In genomic region chr1:223845810-223846667, GRCh38 we compare ENCODE assay signal across 8 cellular contexts.
DNase-seq lines count a peak whose midpoint lies in the region; ATAC-seq lines count a peak whose summit lies in the region.

TP53BP2 (minus strand) TSS chr1:223845947; CDS start chr1:223845680, 267 bp downstream.

- DNase-seq in AG20443 (ENCODE audit: low spot score): peak; percentile 99
- DNase-seq in NCI-H2227 treated with DMSO at 0.1 percent for 48 hours (lab: John Stamatoyannopoulos, UW): peak; percentile 90
- DNase-seq in activated CD4-positive, CD25-positive, alpha-beta regulatory T cell treated with anti-CD3 and anti-CD28 coated beads, Interleukin-2, amount 50 U/mL, for 16 hours (ENCODE audit: low read depth, low spot score): peak; percentile 69
- DNase-seq in central memory CD4-positive, alpha-beta T cell: peak; percentile 90
- DNase-seq in islet precursor cell: peak; percentile 94
- DNase-seq in stimulated activated CD4-positive, alpha-beta T cell treated with anti-CD3 and anti-CD28 coated beads, Interleukin-15, amount 100 ng/mL, for 1 hour (ENCODE audit: low read depth in 1 of 2, low spot score in 1 of 2): peak; percentile 79 to 83

- ATAC-seq in GM18909 (IDR thresholded peaks at IDR 0.05; ENCODE audit: poor library complexity, unreplicated experiment) (peak; percentile 75), HG03159 (IDR thresholded peaks at IDR 0.05; ENCODE audit: unreplicated experiment) (peak; percentile 68)

Comparison
In these comparisons a context has a peak if more than half of its experiments do, and no peak if none do; other contexts are left out.
1. Peak in every context shown above with its lines: DNase-seq and ATAC-seq.